ENCODE assay signal across 27 cellular contexts in the genomic region with DNA sequence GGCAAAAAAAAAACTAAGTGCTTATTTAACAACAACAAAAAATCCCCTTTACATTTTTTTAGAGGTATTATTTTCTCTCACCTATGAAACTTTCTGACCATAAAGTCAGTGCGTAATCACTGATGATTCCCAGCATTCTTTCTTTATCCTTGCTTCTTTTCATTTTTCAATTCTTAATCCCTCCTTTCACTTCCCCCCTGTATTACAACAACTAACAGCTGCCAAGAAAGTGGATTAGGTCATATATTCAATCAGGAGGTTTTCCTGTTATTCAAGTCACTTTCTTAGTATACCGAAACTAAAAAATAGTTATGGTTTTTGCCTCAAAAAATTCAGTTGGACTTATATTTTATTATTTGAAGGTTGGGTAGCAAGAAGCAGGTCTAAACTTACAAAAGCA. TPM values are rescaled to one million over a fixed set of nuclear protein-coding genes. Genes with fewer than 3 reads are reported as not detected.
DNase-seq lines count a peak whose midpoint lies in the region; ATAC-seq, FAIRE-seq and TF ChIP-seq lines count a peak whose summit lies in the region.
"Had no signal": no experiment of that assay in that cellular context is flagged by ENCODE, and none has a peak within 500 bp of the region (broad histone marks: within the 10 kb centered on the region; RNA-seq: fewer than 3 reads in every experiment).

No MANE protein-coding gene starts in this region.

- H3K4me1 Mint-ChIP-seq in stimulated activated memory B cell treated with anti-CD40 and anti-IgM and Interleukin-4, amounts not matched to agents 10 μg/mL and 1 μg/mL and 100 μg/mL, for 72 hours: peaks cover 67% of the 10 kb centered on the region

- no peaks in the 10 kb centered on the region for H3K9me1 ChIP-seq in endothelial cell of umbilical vein (replicated peaks; ENCODE audit: control insufficient read depth, extremely low read depth, insufficient read depth, low read length)

- peak overlapping the region; percentile 9 for H3K4me2 ChIP-seq in endothelial cell of umbilical vein (ENCODE audit: insufficient read depth, low read length)
- H3K4me2 ChIP-seq: KMS-11 had no signal

- no peaks in the 10 kb centered on the region for H3K27me3 ChIP-seq in endothelial cell of umbilical vein (ENCODE audit: control insufficient read depth in 2 of 2, insufficient read depth in 2 of 2, low read length in 2 of 2)
- H3K27me3 ChIP-seq: tibial artery had no signal

- peaks cover 9% of the 10 kb centered on the region for H3K36me3 Mint-ChIP-seq in stimulated activated memory B cell treated with anti-CD40 and anti-IgM and Interleukin-4, amounts not matched to agents 10 μg/mL and 1 μg/mL and 100 μg/mL, for 72 hours
- H3K36me3 Mint-ChIP-seq: CD8-positive, alpha-beta T cell; natural killer cell treated with Interleukin-12 subunit alpha and Interleukin-12 subunit beta and Interleukin-15 and Interleukin-18, amount 100 ng/mL, for 72 hours had no signal

- CTCF ChIA-PET in endothelial cell of umbilical vein (lab: Charles Lee): interaction anchor here (0.9 to 1.0 kb wide), 2 partner anchors 10 to 14 kb away, joined by 3 to 4 read pairs; no protein-coding TSS in a partner anchor

- peak overlapping the region; percentile 52 for H2AFZ ChIP-seq in endothelial cell of umbilical vein (ENCODE audit: low read depth, low read length)
- H2AFZ ChIP-seq: GM23248 had no signal

- TF ChIP-seq POLR2A in endothelial cell of umbilical vein (IDR thresholded peaks at IDR 0.05; ENCODE audit: low read depth, low read length): no peak

- FAIRE-seq in endothelial cell of umbilical vein (lab: Jason Lieb, UNC): no peak
- FAIRE-seq: islet of Langerhans had no signal

- DNase-seq in NCI-H82 (lab: John Stamatoyannopoulos, UW) (peak; percentile 4), NCI-H82 treated with DMSO at 0.1 percent for 48 hours (lab: John Stamatoyannopoulos, UW; ENCODE audit: unreplicated experiment) (no peak), MV-4-11 (lab: John Stamatoyannopoulos, UW) (peak; percentile 71), endothelial cell of umbilical vein (ENCODE audit: low read depth, low spot score) (no peak), left lobe of liver (ENCODE audit: low spot score) (no peak), inferior parietal cortex (ENCODE audit: extremely low spot score) (no peak)
- DNase-seq: 8988T; activated CD4-positive, alpha-beta T cell treated with anti-CD3 and anti-CD28 coated beads for 4 hours; activated effector memory CD4-positive, alpha-beta T cell treated with anti-CD3 and anti-CD28 coated beads, Interleukin-2, amount 50 U/mL, for 16 hours; activated naive CD8-positive, alpha-beta T cell treated with anti-CD3 and anti-CD28 coated beads, Interleukin-2, amount 50 U/mL, for 24 hours; activated T-cell treated with anti-CD3 and anti-CD28 coated beads for 4 hours; CD8-positive, alpha-beta T cell; dorsolateral prefrontal cortex; GM23248; NCI-H1694; NCI-H524; tibial artery had no signal

- H3K27ac Mint-ChIP-seq in stimulated activated memory B cell treated with anti-CD40 and anti-IgM and Interleukin-4, amounts not matched to agents 10 μg/mL and 1 μg/mL and 100 μg/mL, for 72 hours: peak overlapping the region; percentile 93
- H3K27ac Mint-ChIP-seq: activated naive CD8-positive, alpha-beta T cell treated with anti-CD3 and anti-CD28 coated beads, Interleukin-2, amount 50 U/mL, for 24 hours; CD8-positive, alpha-beta T cell had no signal

- no peaks in the 10 kb centered on the region for H4K20me1 ChIP-seq in endothelial cell of umbilical vein (replicated peaks; ENCODE audit: control insufficient read depth, extremely low read depth, insufficient read depth, low read length)

- H3K4me3 Mint-ChIP-seq in stimulated activated memory B cell treated with anti-CD40 and anti-IgM and Interleukin-4, amounts not matched to agents 10 μg/mL and 1 μg/mL and 100 μg/mL, for 72 hours: peak overlapping the region; percentile 3
- H3K4me3 Mint-ChIP-seq: activated naive CD8-positive, alpha-beta T cell treated with anti-CD3 and anti-CD28 coated beads, Interleukin-2, amount 50 U/mL, for 24 hours; CD8-positive, alpha-beta T cell; natural killer cell treated with Interleukin-12 subunit alpha and Interleukin-12 subunit beta and Interleukin-15 and Interleukin-18, amount 100 ng/mL, for 72 hours had no signal

- ATAC-seq in stimulated activated memory B cell treated with anti-CD40 and anti-IgM and Interleukin-4, amounts not matched to agents 10 μg/mL and 1 μg/mL and 100 μg/mL, for 72 hours: no peak
- ATAC-seq in HG02642 (IDR thresholded peaks at IDR 0.05; ENCODE audit: poor library complexity, unreplicated experiment) (no peak), left lobe of liver (no peak)
- ATAC-seq: activated naive CD8-positive, alpha-beta T cell treated with anti-CD3 and anti-CD28 coated beads, Interleukin-2, amount 50 U/mL, for 24 hours; CD8-positive, alpha-beta T cell; natural killer cell treated with Interleukin-12 subunit alpha and Interleukin-12 subunit beta and Interleukin-15 and Interleukin-18, amount 100 ng/mL, for 72 hours had no signal

- no peaks in the 10 kb centered on the region for H3K9me3 ChIP-seq in endothelial cell of umbilical vein (replicated peaks; ENCODE audit: control insufficient read depth, insufficient read depth, low read length)
- H3K9me3 ChIP-seq: tibial artery had no signal

- TF ChIP-seq CTCF in endothelial cell of umbilical vein (IDR thresholded peaks at IDR 0.05; ENCODE audit: extremely low read depth in 1 of 2, insufficient read depth in 1 of 2, low read depth in 1 of 2, low read length in 2 of 2): no peak

- dilution Hi-C loops in endothelial cell of umbilical vein (cut with MboI; ENCODE audit: extremely low pct_ligation_motif_present, low sequenced_read_pairs): no loop called here

- POLR2A ChIA-PET in endothelial cell of umbilical vein (lab: Charles Lee): interaction anchor here (0.9 kb wide), 1 partner anchor 12 kb away, joined by 4 read pairs; a partner anchor contains a TSS

- H3K79me2 ChIP-seq in endothelial cell of umbilical vein (ENCODE audit: control insufficient read depth, insufficient read depth, low read length): no peaks in the 10 kb centered on the region

- H3K36me3 ChIP-seq in endothelial cell of umbilical vein (ENCODE audit: control insufficient read depth in 2 of 2, extremely low read depth in 1 of 2, insufficient read depth in 2 of 2, low read length in 2 of 2): no peaks in the 10 kb centered on the region
- H3K36me3 ChIP-seq: tibial artery had no signal

- H3K9me3 Mint-ChIP-seq in stimulated activated memory B cell treated with anti-CD40 and anti-IgM and Interleukin-4, amounts not matched to agents 10 μg/mL and 1 μg/mL and 100 μg/mL, for 72 hours: no peaks in the 10 kb centered on the region
- H3K9me3 Mint-ChIP-seq: activated naive CD8-positive, alpha-beta T cell treated with anti-CD3 and anti-CD28 coated beads, Interleukin-2, amount 50 U/mL, for 24 hours; CD8-positive, alpha-beta T cell; natural killer cell treated with Interleukin-12 subunit alpha and Interleukin-12 subunit beta and Interleukin-15 and Interleukin-18, amount 100 ng/mL, for 72 hours had no signal

- peak overlapping the region; percentile 59 for H3K27ac ChIP-seq in endothelial cell of umbilical vein (ENCODE audit: insufficient read depth, low read depth, low read length)
- H3K27ac ChIP-seq: dorsolateral prefrontal cortex, GM23248, KMS-11, skin epidermis, tibial artery had no signal

- no peak overlapping the region for H3K4me3 ChIP-seq in endothelial cell of umbilical vein (replicated peaks in 1 of 3; ENCODE audit: insufficient read depth in 1 of 3, low read depth in 1 of 3, low read length in 3 of 3)
- H3K4me3 ChIP-seq: dorsolateral prefrontal cortex, GM23248, skin epidermis, tibial artery had no signal

- peak overlapping the region; percentile 50 for H3K9ac ChIP-seq in endothelial cell of umbilical vein (replicated peaks; ENCODE audit: extremely low read depth, insufficient read depth, low read length)
- H3K9ac ChIP-seq: GM23248, KMS-11 had no signal

- no peaks in the 10 kb centered on the region for H3K27me3 Mint-ChIP-seq in stimulated activated memory B cell treated with anti-CD40 and anti-IgM and Interleukin-4, amounts not matched to agents 10 μg/mL and 1 μg/mL and 100 μg/mL, for 72 hours
- H3K27me3 Mint-ChIP-seq: activated naive CD8-positive, alpha-beta T cell treated with anti-CD3 and anti-CD28 coated beads, Interleukin-2, amount 50 U/mL, for 24 hours; natural killer cell treated with Interleukin-12 subunit alpha and Interleukin-12 subunit beta and Interleukin-15 and Interleukin-18, amount 100 ng/mL, for 72 hours had no signal

- H3K4me1 ChIP-seq in endothelial cell of umbilical vein (ENCODE audit: control insufficient read depth, extremely low read depth, insufficient read depth, low read length): peaks cover 9% of the 10 kb centered on the region
- H3K4me1 ChIP-seq: tibial artery had no signal

- no TSS peak for BruUV-seq in endothelial cell of umbilical vein (replicated peaks; lab: Mats Ljungman, UMichigan)

- intact Hi-C loops in endothelial cell of umbilical vein (cut with micrococcal nuclease): no loop called here

TF ChIP-seq in endothelial cell of umbilical vein, 7 proteins besides CTCF, POLR2A, EP300 and RAD21 (continues in another document):
- TF ChIP-seq FOS (IDR thresholded peaks at IDR 0.05; ENCODE audit: borderline replicate concordance, insufficient read depth, low read length): no peak
- TF ChIP-seq EZH2 (IDR thresholded peaks at IDR 0.05; ENCODE audit: borderline replicate concordance, low read depth, low read length, severe bottlenecking): no peak
- peak; percentile 4 for TF ChIP-seq JUN (IDR thresholded peaks at IDR 0.05; ENCODE audit: borderline replicate concordance, insufficient read depth, insufficient read length, low read depth)

RNA-seq across cellular contexts. Expression of a gene that starts 2.1 kb away (rescaled TPM):
- total RNA-seq in endothelial cell of umbilical vein (not detected in 2 replicates), left lobe of liver (not detected)
- polyA plus RNA-seq in endothelial cell of umbilical vein: not detected in 2 replicates
- polyA plus RNA-seq in endothelial cell of umbilical vein (2011; cell fraction: cytosol; rRNA removed): not detected in 2 replicates
- not detected in 2 replicates for polyA plus RNA-seq in endothelial cell of umbilical vein (2011; cell fraction: nucleus; rRNA removed)
- polyA plus RNA-seq in endothelial cell of umbilical vein (2012): not detected in 2 replicates
- polyA minus RNA-seq in endothelial cell of umbilical vein: not detected in 2 replicates
- not detected for polyA minus RNA-seq in endothelial cell of umbilical vein (2011; cell fraction: cytosol; rRNA and poly(A)+ RNA removed)
- polyA minus RNA-seq in endothelial cell of umbilical vein (2011; cell fraction: nucleus; rRNA and poly(A)+ RNA removed): not detected in 2 replicates
- total RNA-seq: dorsolateral prefrontal cortex, fibroblast of lung, glomerular endothelial cell, GM23248, RPMI7951, SK-MEL-5 had no signal
- polyA plus RNA-seq: fibroblast of lung, GM23248 had no signal

RNA-seq across cellular contexts. Expression of a gene that starts 11.1 kb away (rescaled TPM):
- total RNA-seq in endothelial cell of umbilical vein: 24.5 and 26.4 TPM in 2 replicates
- 2.3 and 3.6 TPM in 2 replicates for polyA plus RNA-seq in endothelial cell of umbilical vein
- polyA plus RNA-seq in endothelial cell of umbilical vein (2011; cell fraction: cytosol; rRNA removed): 4.9 and 5.0 TPM in 2 replicates
- polyA plus RNA-seq in endothelial cell of umbilical vein (2011; cell fraction: nucleus; rRNA removed): 27.5 and 35.4 TPM in 2 replicates
- 7.5 and 9.9 TPM in 2 replicates for polyA plus RNA-seq in endothelial cell of umbilical vein (2012)
- 10.7 and 13.7 TPM in 2 replicates for polyA minus RNA-seq in endothelial cell of umbilical vein
- polyA minus RNA-seq in endothelial cell of umbilical vein (2011; cell fraction: cytosol; rRNA and poly(A)+ RNA removed): 3.1 TPM
- 64.8 and 84.7 TPM in 2 replicates for polyA minus RNA-seq in endothelial cell of umbilical vein (2011; cell fraction: nucleus; rRNA and poly(A)+ RNA removed)
- 7.3 TPM for total RNA-seq in left lobe of liver

Comparison
In these comparisons a context has a peak if more than half of its experiments do, and no peak if none do; other contexts are left out.
1. DNase-seq: peak in NCI-H82 (single experiment) and MV-4-11 (single experiment); none in NCI-H82 treated with DMSO at 0.1 percent for 48 hours (single experiment), endothelial cell of umbilical vein (single experiment), left lobe of liver (single experiment) and inferior parietal cortex (single experiment).